Comparison of ENCODE assay signal across 8 cellular contexts in genomic region chr14:102776761-102777710, GRCh38. TPM values are rescaled to one million over a fixed set of nuclear protein-coding genes. Genes with fewer than 3 reads are reported as not detected.
DNase-seq lines count a peak whose midpoint lies in the region; ATAC-seq and TF ChIP-seq lines count a peak whose summit lies in the region.

Gene TRAF3 (plus strand): TSS chr14:102777449. CDS start chr14:102870202, 92,753 bp downstream.

- ATAC-seq in HG03045 (IDR thresholded peaks at IDR 0.05; ENCODE audit: unreplicated experiment), result peak; percentile 64
- ATAC-seq in Panc1, result peak; percentile 75
- ATAC-seq in stimulated activated naive CD8-positive, alpha-beta T cell treated with anti-CD3 and anti-CD28 coated beads, Interleukin-15, Interleukin-2, amounts not matched to agents 100 U/mL and 50 U/mL, for 24 hours, result peak; percentile 65

- H3K4me3 ChIP-seq in Panc1 (ENCODE audit: low read depth in 2 of 2, low read length in 2 of 2) (peak within 1 kb of the TSS; percentile 74 to 86), fibroblast of mammary gland (ENCODE audit: control insufficient read depth, low read depth, low read length) (peak within 1 kb of the TSS; percentile 77)

- CTCF ChIA-PET in Panc1 (lab: Charles Lee), result no interaction called here

- in situ Hi-C loops in Panc1 (cut with HindIII; ENCODE audit: low pct_unique_long_range_greater_than_20kb, low sequenced_read_pairs), result no loop called here

- H3K36me3 Mint-ChIP-seq in activated T-helper 2 cell treated with anti-CD3 and anti-CD28 coated beads, Interferon-gamma antibody, Interleukin-2, Interleukin-4, amounts not matched to agents 10 μg/mL and 5 μg/mL and 100 μg/mL, durations not matched to agents 14 hours and 24 hours and 36 hours (ENCODE audit: low read depth), result peaks cover 30% of the 10 kb centered on the region
- no peaks in the 10 kb centered on the region for H3K36me3 Mint-ChIP-seq in nephron (ENCODE audit: low read depth)

- BruUV-seq in Panc1 (replicated peaks; lab: Mats Ljungman, UMichigan), result no TSS peak

- H3K27me3 ChIP-seq in Panc1 (ENCODE audit: control insufficient read depth, insufficient read depth, low read length), result no peaks in the 10 kb centered on the region

- peak within 1 kb of the TSS; percentile 96 for H3K27ac Mint-ChIP-seq in activated T-helper 2 cell treated with anti-CD3 and anti-CD28 coated beads, Interferon-gamma antibody, Interleukin-2, Interleukin-4, amounts not matched to agents 10 μg/mL and 5 μg/mL and 100 μg/mL, durations not matched to agents 14 hours and 24 hours and 36 hours
- H3K27ac Mint-ChIP-seq in nephron, result peak within 1 kb of the TSS; percentile 70 to 92 (median 80)

- no peaks in the 10 kb centered on the region; the same call in 1 of the 2 replicates for H3K36me3 ChIP-seq in Panc1 (ENCODE audit: control insufficient read depth, insufficient read depth, low read length)

- DNase-seq in SKM-1 treated with dmso at 0.1 percent for 144 hours (lab: John Stamatoyannopoulos, UW; ENCODE audit: unreplicated experiment), result peak; percentile 17
- no peak for DNase-seq in SKM-1 (lab: John Stamatoyannopoulos, UW; ENCODE audit: unreplicated experiment)
- DNase-seq in Panc1 (ENCODE audit: low read depth, low spot score), result no peak
- DNase-seq in activated T-helper 2 cell treated with anti-CD3 and anti-CD28 coated beads, Interferon-gamma antibody, Interleukin-2, Interleukin-4, amounts not matched to agents 10 μg/mL and 5 μg/mL and 100 μg/mL, durations not matched to agents 14 hours and 24 hours and 36 hours (ENCODE audit: low spot score), result peak; percentile 82
- peak; percentile 45 for DNase-seq in fibroblast of mammary gland (ENCODE audit: low read depth)
- DNase-seq in stimulated activated naive CD8-positive, alpha-beta T cell treated with anti-CD3 and anti-CD28 coated beads, Interleukin-15, Interleukin-2, amounts not matched to agents 100 U/mL and 50 U/mL, for 24 hours, result peak; percentile 85

- H3K27ac ChIP-seq in Panc1 (ENCODE audit: low read length), result peak within 1 kb of the TSS; percentile 86

- peaks cover 15% of the 10 kb centered on the region for H3K4me1 ChIP-seq in Panc1 (ENCODE audit: control insufficient read depth, insufficient read depth, low read length)

- H3K9me3 Mint-ChIP-seq in activated T-helper 2 cell treated with anti-CD3 and anti-CD28 coated beads, Interferon-gamma antibody, Interleukin-2, Interleukin-4, amounts not matched to agents 10 μg/mL and 5 μg/mL and 100 μg/mL, durations not matched to agents 14 hours and 24 hours and 36 hours, result no peaks in the 10 kb centered on the region
- H3K9me3 Mint-ChIP-seq in nephron, result no peaks in the 10 kb centered on the region

- TF ChIP-seq CTCF in Panc1 (IDR thresholded peaks at IDR 0.05) (no peak), fibroblast of mammary gland (conservative IDR thresholded peaks at IDR 0.05; ENCODE audit: control insufficient read depth, insufficient read depth, low read depth, low read length) (no peak), nephron (IDR thresholded peaks at IDR 0.05; ENCODE audit: unreplicated experiment in 3 of 3) (no peak)

- no peaks in the 10 kb centered on the region for H3K27me3 Mint-ChIP-seq in activated T-helper 2 cell treated with anti-CD3 and anti-CD28 coated beads, Interferon-gamma antibody, Interleukin-2, Interleukin-4, amounts not matched to agents 10 μg/mL and 5 μg/mL and 100 μg/mL, durations not matched to agents 14 hours and 24 hours and 36 hours (ENCODE audit: low read depth)
- peaks cover 4% of the 10 kb centered on the region for H3K27me3 Mint-ChIP-seq in nephron (ENCODE audit: low read depth)

- H3K9me3 ChIP-seq in Panc1 (ENCODE audit: control insufficient read depth, insufficient read depth, low read depth, low read length), result no peaks in the 10 kb centered on the region

- intact Hi-C loops in Panc1 (cut with micrococcal nuclease; ENCODE audit: unreplicated experiment), result no loop called here
- intact Hi-C loops in activated T-helper 2 cell treated with anti-CD3 and anti-CD28 coated beads, Interferon-gamma antibody, Interleukin-2, Interleukin-4, amounts not matched to agents 10 μg/mL and 5 μg/mL and 100 μg/mL, durations not matched to agents 14 hours and 24 hours and 36 hours (cut with micrococcal nuclease), result loop anchor here (1.0 to 10.0 kb wide), 3 partner anchors 45 to 185 kb away; partner anchors contain the start of gene RCOR1

- H3K4me3 Mint-ChIP-seq in activated T-helper 2 cell treated with anti-CD3 and anti-CD28 coated beads, Interferon-gamma antibody, Interleukin-2, Interleukin-4, amounts not matched to agents 10 μg/mL and 5 μg/mL and 100 μg/mL, durations not matched to agents 14 hours and 24 hours and 36 hours (ENCODE audit: low read depth), result peak within 1 kb of the TSS; percentile 86
- H3K4me3 Mint-ChIP-seq in nephron, result peak within 1 kb of the TSS; percentile 78 to 94 (median 90)

- H3K4me1 Mint-ChIP-seq in activated T-helper 2 cell treated with anti-CD3 and anti-CD28 coated beads, Interferon-gamma antibody, Interleukin-2, Interleukin-4, amounts not matched to agents 10 μg/mL and 5 μg/mL and 100 μg/mL, durations not matched to agents 14 hours and 24 hours and 36 hours (ENCODE audit: low read depth), result peaks cover 46% of the 10 kb centered on the region
- H3K4me1 Mint-ChIP-seq in nephron, result peaks cover 27% of the 10 kb centered on the region

- POLR2A ChIA-PET in Panc1 (lab: Charles Lee), result no interaction called here

RNA-seq across cellular contexts. Expression of gene TRAF3, which starts in this region (rescaled TPM):
- total RNA-seq in Panc1 (2021; ENCODE audit: unreplicated experiment), result 37.6 TPM
- 32.3 TPM for polyA plus RNA-seq in Panc1 (2012; ENCODE audit: insufficient read length)
- total RNA-seq in activated T-helper 2 cell treated with anti-CD3 and anti-CD28 coated beads, Interferon-gamma antibody, Interleukin-2, Interleukin-4, amounts not matched to agents 10 μg/mL and 5 μg/mL and 100 μg/mL, durations not matched to agents 14 hours and 24 hours and 36 hours, result 67.8 and 72.9 TPM in 2 replicates

Comparison
In these comparisons a context has a peak if more than half of its experiments do, and no peak if none do; other contexts are left out.
1. DNase-seq: peak in SKM-1 treated with dmso at 0.1 percent for 144 hours (single experiment), activated T-helper 2 cell treated with anti-CD3 and anti-CD28 coated beads, Interferon-gamma antibody, Interleukin-2, Interleukin-4, amounts not matched to agents 10 μg/mL and 5 μg/mL and 100 μg/mL, durations not matched to agents 14 hours and 24 hours and 36 hours (single experiment), fibroblast of mammary gland (single experiment) and stimulated activated naive CD8-positive, alpha-beta T cell treated with anti-CD3 and anti-CD28 coated beads, Interleukin-15, Interleukin-2, amounts not matched to agents 100 U/mL and 50 U/mL, for 24 hours (single experiment); none in SKM-1 (single experiment) and Panc1 (single experiment).
2. Peak in every context shown above with its lines, with median percentiles within 50 percentile points of each other: ATAC-seq.